18 cellular contexts compared by ENCODE assay signal in the genomic region with DNA sequence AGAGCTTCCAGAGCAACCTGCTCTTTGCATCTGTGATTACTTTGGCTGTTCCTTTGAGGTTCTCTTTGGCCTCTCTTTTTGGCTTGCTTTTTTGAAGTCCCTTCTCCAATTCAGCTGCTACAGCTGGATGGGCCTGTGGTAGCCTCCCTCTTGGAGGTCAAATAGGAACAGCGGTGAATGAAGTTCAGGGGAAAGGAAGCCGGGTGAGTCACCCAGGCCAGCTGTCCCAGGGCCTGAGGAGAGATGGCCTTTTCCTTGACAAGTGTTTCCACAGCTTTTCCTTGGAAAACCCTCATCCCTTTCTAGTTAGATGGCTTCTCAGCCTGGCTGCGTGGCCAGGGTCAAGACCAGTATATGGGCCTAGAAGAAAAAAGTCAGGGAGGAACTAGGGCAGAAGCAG.
DNase-seq lines count a peak whose midpoint lies in the region; TF ChIP-seq lines count a peak whose summit lies in the region.
"Had no signal": no experiment of that assay in that cellular context is flagged by ENCODE, and none has a peak within 500 bp of the region (broad histone marks: within the 10 kb centered on the region; RNA-seq: fewer than 3 reads in every experiment).

No MANE protein-coding gene starts in this region.

- intact Hi-C loops in MCF 10A (cut with micrococcal nuclease) (no loop called here), breast epithelium (cut with DNase I; ENCODE audit: low total_unique reads) (no loop called here), uterus (cut with DNase I; ENCODE audit: low total_unique reads) (no loop called here)

- in situ Hi-C loops in astrocyte of the spinal cord (cut with HindIII; ENCODE audit: low sequenced_read_pairs): no loop called here

- BruUV-seq in MCF 10A (replicated peaks; lab: Mats Ljungman, UMichigan): no TSS peak

- TF ChIP-seq CTCF in MCF 10A (IDR thresholded peaks at IDR 0.05; ENCODE audit: unreplicated experiment): no peak
- TF ChIP-seq CTCF in breast epithelium (IDR thresholded peaks at IDR 0.05): no peak
- TF ChIP-seq CTCF in astrocyte of the spinal cord (IDR thresholded peaks at IDR 0.05; ENCODE audit: low read depth, low read length): no peak
- TF ChIP-seq CTCF in uterus (IDR thresholded peaks at IDR 0.05): no peak

- DNase-seq in MCF 10A (ENCODE audit: unreplicated experiment) (peak; percentile 18), breast epithelium (ENCODE audit: low spot score in 2 of 2) (no peak), astrocyte of the spinal cord (ENCODE audit: low read depth, low spot score) (peak; percentile 65), immature natural killer cell (no peak), uterus (peak; percentile 21 to 23), globus pallidus (ENCODE audit: low spot score) (no peak), NCI-H748 (lab: John Stamatoyannopoulos, UW; ENCODE audit: unreplicated experiment) (no peak)
- DNase-seq in effector CD4-positive, alpha-beta T cell: no peak
- DNase-seq: activated CD4-positive, CD25-positive, alpha-beta regulatory T cell; H7; left lung; naive thymus-derived CD8-positive, alpha-beta T cell; NCI-H1105 treated with DMSO at 0.1 percent for 48 hours; stimulated activated CD4-positive, alpha-beta T cell treated with anti-CD3 and anti-CD28 coated beads, Interleukin-4, amount 100 ng/mL, for 24 hours; SW 1271 had no signal

- H3K27ac ChIP-seq in breast epithelium (no peak overlapping the region), uterus (no peak overlapping the region)
- H3K27ac ChIP-seq: cardiac muscle cell, left lung had no signal

- H3K36me3 Mint-ChIP-seq in MCF 10A (ENCODE audit: insufficient read depth, unreplicated experiment): no peaks in the 10 kb centered on the region
- H3K36me3 Mint-ChIP-seq in immature natural killer cell: peaks cover 0 to 12% (median 6%) of the 10 kb centered on the region in 3 donors

- H3K4me1 ChIP-seq in breast epithelium (no peaks in the 10 kb centered on the region), uterus (no peaks in the 10 kb centered on the region)
- H3K4me1 ChIP-seq: left lung had no signal

- no peaks in the 10 kb centered on the region for H3K9me3 ChIP-seq in breast epithelium
- no peaks in the 10 kb centered on the region for H3K9me3 ChIP-seq in uterus
- H3K9me3 ChIP-seq: left lung had no signal

- no peaks in the 10 kb centered on the region for H3K4me1 Mint-ChIP-seq in MCF 10A (ENCODE audit: insufficient read depth, unreplicated experiment)
- H3K4me1 Mint-ChIP-seq in immature natural killer cell: peaks cover 45 to 46% of the 10 kb centered on the region in 2 donors

- H3K9me3 Mint-ChIP-seq in MCF 10A (ENCODE audit: unreplicated experiment) (no peaks in the 10 kb centered on the region), immature natural killer cell (no peaks in the 10 kb centered on the region)
- H3K9me3 Mint-ChIP-seq: activated naive CD4-positive, alpha-beta T cell treated with anti-CD3 and anti-CD28 coated beads, Interleukin-2, amount 50 U/mL, for 24 hours; IgD-negative memory B cell; naive thymus-derived CD8-positive, alpha-beta T cell had no signal

- no peaks in the 10 kb centered on the region for H3K27me3 Mint-ChIP-seq in MCF 10A (ENCODE audit: insufficient read depth, unreplicated experiment)
- H3K27me3 Mint-ChIP-seq in immature natural killer cell (ENCODE audit: low read depth in 3 of 3): peaks cover 0 to 1% (median 0%) of the 10 kb centered on the region in 3 donors
- H3K27me3 Mint-ChIP-seq: activated naive CD4-positive, alpha-beta T cell treated with anti-CD3 and anti-CD28 coated beads, Interleukin-2, amount 50 U/mL, for 24 hours; IgD-negative memory B cell; naive thymus-derived CD8-positive, alpha-beta T cell had no signal

- H3K27ac Mint-ChIP-seq in MCF 10A (ENCODE audit: low read depth, unreplicated experiment): no peak overlapping the region
- peak overlapping the region; percentile 84 to 96 (median 88) for H3K27ac Mint-ChIP-seq in immature natural killer cell
- H3K27ac Mint-ChIP-seq: activated naive CD4-positive, alpha-beta T cell treated with anti-CD3 and anti-CD28 coated beads, Interleukin-2, amount 50 U/mL, for 24 hours; IgD-negative memory B cell had no signal

- no peaks in the 10 kb centered on the region for H3K27me3 ChIP-seq in breast epithelium
- no peaks in the 10 kb centered on the region for H3K27me3 ChIP-seq in uterus
- H3K27me3 ChIP-seq: cardiac muscle cell, left lung had no signal

- no peaks in the 10 kb centered on the region for H3K36me3 ChIP-seq in breast epithelium
- H3K36me3 ChIP-seq in uterus: no peaks in the 10 kb centered on the region
- H3K36me3 ChIP-seq: cardiac muscle cell had no signal

- TF ChIP-seq POLR2A in breast epithelium (IDR thresholded peaks at IDR 0.05) (no peak), uterus (IDR thresholded peaks at IDR 0.05) (no peak)

- no peak overlapping the region for H3K4me3 ChIP-seq in breast epithelium
- no peak overlapping the region for H3K4me3 ChIP-seq in astrocyte of the spinal cord (ENCODE audit: low read depth, low read length)
- no peak overlapping the region for H3K4me3 ChIP-seq in uterus
- H3K4me3 ChIP-seq: cardiac muscle cell, left lung had no signal

- no peak overlapping the region for H3K4me3 Mint-ChIP-seq in MCF 10A (ENCODE audit: unreplicated experiment)
- no peak overlapping the region for H3K4me3 Mint-ChIP-seq in immature natural killer cell
- H3K4me3 Mint-ChIP-seq: activated naive CD4-positive, alpha-beta T cell treated with anti-CD3 and anti-CD28 coated beads, Interleukin-2, amount 50 U/mL, for 24 hours; IgD-negative memory B cell; naive thymus-derived CD8-positive, alpha-beta T cell had no signal

- CTCF ChIA-PET in MCF 10A (lab: Yijun Ruan, JAX): no interaction called here

- POLR2A ChIA-PET in MCF 10A (lab: Yijun Ruan, JAX): no interaction called here

Comparison
In these comparisons a context has a peak if more than half of its experiments do, and no peak if none do; other contexts are left out.
1. DNase-seq: peak in MCF 10A (single experiment), astrocyte of the spinal cord (single experiment) and uterus (2 of 2); none in breast epithelium (0 of 2), immature natural killer cell (0 of 3), globus pallidus (single experiment), effector CD4-positive, alpha-beta T cell (single experiment) and NCI-H748 (single experiment).